ENCODE assay signal across 1 cellular context in the genomic region with DNA sequence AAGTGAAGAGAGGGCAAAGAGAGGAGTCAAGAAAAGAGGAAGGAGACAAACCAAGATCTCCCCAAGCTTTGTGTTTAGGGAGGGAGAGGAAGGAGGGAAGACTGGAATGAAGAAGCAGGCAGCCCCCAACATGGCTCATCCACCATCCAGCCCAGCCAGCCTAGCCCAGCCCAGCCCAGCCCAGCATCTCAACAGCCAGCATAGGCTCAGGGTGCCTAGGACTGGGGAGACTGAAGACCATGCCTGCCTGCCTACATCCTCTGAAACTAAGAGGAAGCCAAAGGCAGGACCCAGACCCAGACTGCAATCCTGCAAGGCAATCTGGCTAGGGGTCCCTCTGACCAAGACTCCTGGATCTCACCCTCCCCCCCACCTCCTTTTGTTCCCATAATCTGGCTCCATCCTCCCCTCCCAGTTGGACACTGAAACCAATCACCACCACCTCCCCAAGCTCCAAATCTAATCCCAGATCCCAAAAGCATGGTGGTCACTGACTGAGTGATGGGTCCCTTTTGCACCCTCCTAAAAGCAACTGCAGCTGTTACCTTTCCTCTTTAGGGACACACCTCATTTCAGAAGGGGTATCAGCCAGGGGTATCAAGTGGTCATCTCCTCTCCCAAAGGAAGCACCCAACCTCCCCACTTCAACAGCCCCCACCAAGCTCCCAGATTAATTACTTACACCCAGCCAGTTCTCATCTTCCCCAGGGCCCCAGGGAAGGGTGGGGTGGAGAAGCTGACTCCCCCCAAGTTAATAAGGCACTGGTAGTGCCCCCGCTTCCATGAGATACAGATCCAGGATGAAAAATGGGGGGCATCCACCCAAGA.
TF ChIP-seq lines count a peak whose summit lies in the region.

No MANE protein-coding gene starts in this region.

TF ChIP-seq in HepG2, 621 proteins besides CTCF, POLR2A, EP300 and RAD21:
- TF ChIP-seq, protein P1, sequence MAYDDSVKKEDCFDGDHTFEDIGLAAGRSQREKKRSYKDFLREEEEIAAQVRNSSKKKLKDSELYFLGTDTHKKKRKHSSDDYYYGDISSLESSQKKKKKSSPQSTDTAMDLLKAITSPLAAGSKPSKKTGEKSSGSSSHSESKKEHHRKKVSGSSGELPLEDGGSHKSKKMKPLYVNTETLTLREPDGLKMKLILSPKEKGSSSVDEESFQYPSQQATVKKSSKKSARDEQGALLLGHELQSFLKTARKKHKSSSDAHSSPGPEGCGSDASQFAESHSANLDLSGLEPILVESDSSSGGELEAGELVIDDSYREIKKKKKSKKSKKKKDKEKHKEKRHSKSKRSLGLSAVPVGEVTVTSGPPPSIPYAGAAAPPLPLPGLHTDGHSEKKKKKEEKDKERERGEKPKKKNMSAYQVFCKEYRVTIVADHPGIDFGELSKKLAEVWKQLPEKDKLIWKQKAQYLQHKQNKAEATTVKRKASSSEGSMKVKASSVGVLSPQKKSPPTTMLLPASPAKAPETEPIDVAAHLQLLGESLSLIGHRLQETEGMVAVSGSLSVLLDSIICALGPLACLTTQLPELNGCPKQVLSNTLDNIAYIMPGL (CRISPR knock-in tag; IDR thresholded peaks at IDR 0.05; ENCODE audit: borderline replicate concordance in 1 of 2, low read depth in 1 of 2): 0 out of 4 replicates have a peak, but pooled peaks of 1 of the 2 experiments have one; percentile 17
- TF ChIP-seq, protein P2, sequence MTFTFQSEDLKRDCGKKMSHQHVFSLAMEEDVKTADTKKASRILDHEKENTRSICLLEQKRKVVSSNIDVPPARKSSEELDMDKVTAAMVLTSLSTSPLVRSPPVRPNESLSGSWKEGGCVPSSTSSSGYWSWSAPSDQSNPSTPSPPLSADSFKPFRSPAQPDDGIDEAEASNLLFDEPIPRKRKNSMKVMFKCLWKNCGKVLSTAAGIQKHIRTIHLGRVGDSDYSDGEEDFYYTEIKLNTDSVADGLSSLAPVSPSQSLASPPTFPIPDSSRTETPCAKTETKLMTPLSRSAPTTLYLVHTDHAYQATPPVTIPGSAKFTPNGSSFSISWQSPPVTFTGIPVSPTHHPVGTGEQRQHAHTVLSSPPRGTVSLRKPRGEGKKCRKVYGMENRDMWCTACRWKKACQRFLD (CRISPR knock-in tag; IDR thresholded peaks at IDR 0.05; ENCODE audit: borderline replicate concordance): 0 out of 2 replicates have a peak, but pooled peaks have one; percentile 26
- TF ChIP-seq TAF1 (CRISPR knock-in tag; IDR thresholded peaks at IDR 0.05): no peak
- 0 out of 2 replicates have a peak, but pooled peaks have one; percentile 43 for TF ChIP-seq ZNF253 (CRISPR knock-in tag; IDR thresholded peaks at IDR 0.05; ENCODE audit: borderline replicate concordance)
- no peak for TF ChIP-seq TRIM24 (CRISPR knock-in tag; IDR thresholded peaks at IDR 0.05)
- 0 out of 2 replicates have a peak, but pooled peaks have one; percentile 21 for TF ChIP-seq ZNF543 (CRISPR knock-in tag; IDR thresholded peaks at IDR 0.05)
- no peak for TF ChIP-seq MAZ (IDR thresholded peaks at IDR 0.05; ENCODE audit: borderline replicate concordance, low read depth, low read length)
- 0 out of 2 replicates have a peak, but pooled peaks have one; percentile 2 for TF ChIP-seq MAZ (CRISPR knock-in tag; IDR thresholded peaks at IDR 0.05; ENCODE audit: low read depth)
- TF ChIP-seq ZNF552 (CRISPR knock-in tag; IDR thresholded peaks at IDR 0.05; ENCODE audit: borderline replicate concordance): no peak
